ENCODE assay signal across 21 cellular contexts in genomic region chr10:28366943-28367342, GRCh38.
DNase-seq lines count a peak whose midpoint lies in the region; ATAC-seq and TF ChIP-seq lines count a peak whose summit lies in the region.
"Had no signal": no experiment of that assay in that cellular context is flagged by ENCODE, and none has a peak within 500 bp of the region (broad histone marks: within the 10 kb centered on the region; RNA-seq: fewer than 3 reads in every experiment).

No MANE protein-coding gene starts in this region.

- peaks cover 0 to 36% (median 5%) of the 10 kb centered on the region in 4 donors for H3K4me1 ChIP-seq in Peyer's patch
- H3K4me1 ChIP-seq in esophagus squamous epithelium: peaks cover 0 to 14% (median 9%) of the 10 kb centered on the region in 3 donors
- H3K4me1 ChIP-seq: gastroesophageal sphincter, uterus had no signal

- H3K4me3 ChIP-seq in SK-N-MC: no peak overlapping the region
- no peak overlapping the region for H3K4me3 ChIP-seq in Peyer's patch
- no peak overlapping the region for H3K4me3 ChIP-seq in esophagus squamous epithelium
- H3K4me3 ChIP-seq: gastroesophageal sphincter, ovary, uterus had no signal

- no peaks in the 10 kb centered on the region for H3K36me3 Mint-ChIP-seq in activated naive CD4-positive, alpha-beta T cell treated with anti-CD3 and anti-CD28 coated beads, Interleukin-2, amount 50 U/mL, for 24 hours
- no peaks in the 10 kb centered on the region for H3K36me3 Mint-ChIP-seq in stimulated activated memory B cell treated with anti-CD40 and anti-IgM and Interleukin-4, amounts not matched to agents 10 μg/mL and 1 μg/mL and 100 μg/mL, for 72 hours

- no peaks in the 10 kb centered on the region for H3K9me3 Mint-ChIP-seq in activated naive CD4-positive, alpha-beta T cell treated with anti-CD3 and anti-CD28 coated beads, Interleukin-2, amount 50 U/mL, for 24 hours
- H3K9me3 Mint-ChIP-seq in stimulated activated memory B cell treated with anti-CD40 and anti-IgM and Interleukin-4, amounts not matched to agents 10 μg/mL and 1 μg/mL and 100 μg/mL, for 72 hours: peaks cover 7% of the 10 kb centered on the region
- H3K9me3 Mint-ChIP-seq: dendritic cell treated with granulocyte-macrophage colony-stimulating factor and Interleukin-4, amounts not matched to agents 40 ng/mL and 50 ng/mL, for 4 days had no signal

- H3K27ac ChIP-seq in SK-N-MC (peak overlapping the region; percentile 96), Peyer's patch (peak overlapping the region in 2 of 4 donors; percentile 49 to 69), esophagus squamous epithelium (no peak overlapping the region)
- H3K27ac ChIP-seq: brain microvascular endothelial cell, gastroesophageal sphincter, ovary, uterus had no signal

- ATAC-seq in stimulated activated memory B cell treated with anti-CD40 and anti-IgM and Interleukin-4, amounts not matched to agents 10 μg/mL and 1 μg/mL and 100 μg/mL, for 72 hours: no peak
- ATAC-seq: activated CD4-positive, CD25-positive, alpha-beta regulatory T cell treated with anti-CD3 and anti-CD28 coated beads, Interleukin-2, amount 50 U/mL, for 24 hours; gastroesophageal sphincter; left ventricle myocardium superior; sciatic nerve had no signal

- H3K27me3 ChIP-seq in Peyer's patch (no peaks in the 10 kb centered on the region), esophagus squamous epithelium (no peaks in the 10 kb centered on the region)
- H3K27me3 ChIP-seq: brain microvascular endothelial cell, gastroesophageal sphincter, ovary, uterus had no signal

- intact Hi-C loops in esophagus squamous epithelium (cut with DNase I): no loop called here

- H3K27me3 Mint-ChIP-seq in activated naive CD4-positive, alpha-beta T cell treated with anti-CD3 and anti-CD28 coated beads, Interleukin-2, amount 50 U/mL, for 24 hours: no peaks in the 10 kb centered on the region
- H3K27me3 Mint-ChIP-seq in stimulated activated memory B cell treated with anti-CD40 and anti-IgM and Interleukin-4, amounts not matched to agents 10 μg/mL and 1 μg/mL and 100 μg/mL, for 72 hours: no peaks in the 10 kb centered on the region

- no peaks in the 10 kb centered on the region for H3K9me3 ChIP-seq in SK-N-MC (ENCODE audit: low read depth, low read length)
- no peaks in the 10 kb centered on the region for H3K9me3 ChIP-seq in Peyer's patch
- no peaks in the 10 kb centered on the region for H3K9me3 ChIP-seq in esophagus squamous epithelium
- H3K9me3 ChIP-seq: gastroesophageal sphincter, ovary, uterus had no signal

- peak overlapping the region; percentile 83 for H3K27ac Mint-ChIP-seq in activated naive CD4-positive, alpha-beta T cell treated with anti-CD3 and anti-CD28 coated beads, Interleukin-2, amount 50 U/mL, for 24 hours
- peak overlapping the region; percentile 73 for H3K27ac Mint-ChIP-seq in stimulated activated memory B cell treated with anti-CD40 and anti-IgM and Interleukin-4, amounts not matched to agents 10 μg/mL and 1 μg/mL and 100 μg/mL, for 72 hours

- H3K36me3 ChIP-seq in SK-N-MC (ENCODE audit: insufficient read depth, low read length) (no peaks in the 10 kb centered on the region), Peyer's patch (no peaks in the 10 kb centered on the region), esophagus squamous epithelium (no peaks in the 10 kb centered on the region)
- H3K36me3 ChIP-seq: brain microvascular endothelial cell, gastroesophageal sphincter, ovary, uterus had no signal

- H3K4me3 Mint-ChIP-seq in activated naive CD4-positive, alpha-beta T cell treated with anti-CD3 and anti-CD28 coated beads, Interleukin-2, amount 50 U/mL, for 24 hours: no peak overlapping the region
- no peak overlapping the region for H3K4me3 Mint-ChIP-seq in stimulated activated memory B cell treated with anti-CD40 and anti-IgM and Interleukin-4, amounts not matched to agents 10 μg/mL and 1 μg/mL and 100 μg/mL, for 72 hours
- H3K4me3 Mint-ChIP-seq: dendritic cell treated with granulocyte-macrophage colony-stimulating factor and Interleukin-4, amounts not matched to agents 40 ng/mL and 50 ng/mL, for 4 days had no signal

- WGBS in esophagus squamous epithelium, 2 donors: 68 to 71% methylated on average over 5 of the region's 5 CpGs

- TF ChIP-seq POLR2A in Peyer's patch (IDR thresholded peaks at IDR 0.05): no peak
- TF ChIP-seq POLR2A in esophagus squamous epithelium (IDR thresholded peaks at IDR 0.05): no peak

- TF ChIP-seq CTCF in Peyer's patch (IDR thresholded peaks at IDR 0.05) (no peak), esophagus squamous epithelium (IDR thresholded peaks at IDR 0.05) (no peak)

- H3K4me1 Mint-ChIP-seq in activated naive CD4-positive, alpha-beta T cell treated with anti-CD3 and anti-CD28 coated beads, Interleukin-2, amount 50 U/mL, for 24 hours: peaks cover 69% of the 10 kb centered on the region
- peaks cover 27% of the 10 kb centered on the region for H3K4me1 Mint-ChIP-seq in stimulated activated memory B cell treated with anti-CD40 and anti-IgM and Interleukin-4, amounts not matched to agents 10 μg/mL and 1 μg/mL and 100 μg/mL, for 72 hours

- DNase-seq in activated naive CD4-positive, alpha-beta T cell treated with Interleukin-2 at 50 U/mL for 16 hours: no peak
- DNase-seq in SK-N-MC (ENCODE audit: low read depth, low spot score) (no peak), cerebellar cortex (ENCODE audit: low spot score) (peak; percentile 46), Peyer's patch (no peak), NCI-H1417 (lab: John Stamatoyannopoulos, UW) (no peak), esophagus squamous epithelium (lab: John Stamatoyannopoulos, UW) (no peak)
- DNase-seq: activated naive CD4-positive, alpha-beta T cell treated with anti-CD3 and anti-CD28 coated beads, Interleukin-2, amount 50 U/mL, for 16 hours; brain microvascular endothelial cell; Calu3; GOT3; left ventricle myocardium superior; NCI-H187; NK-92 treated with Interleukin-12 subunit alpha and Interleukin-12 subunit beta, amount 100 ng/mL, for 24 hours; ovary; uterus had no signal

- no peak overlapping the region for H3K9ac ChIP-seq in SK-N-MC (ENCODE audit: insufficient read length)
